ENCODE assay signal across 8 cellular contexts in the genomic region with DNA sequence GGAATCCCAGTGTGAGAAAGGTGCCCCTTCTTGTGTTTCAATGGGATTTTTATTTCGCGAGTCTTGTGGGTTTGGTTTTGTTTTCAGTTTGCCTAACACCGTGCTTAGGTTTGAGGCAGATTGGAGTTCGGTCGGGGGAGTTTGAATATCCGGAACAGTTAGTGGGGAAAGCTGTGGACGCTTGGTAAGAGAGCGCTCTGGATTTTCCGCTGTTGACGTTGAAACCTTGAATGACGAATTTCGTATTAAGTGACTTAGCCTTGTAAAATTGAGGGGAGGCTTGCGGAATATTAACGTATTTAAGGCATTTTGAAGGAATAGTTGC. TPM values are rescaled to one million over a fixed set of nuclear protein-coding genes. Genes with fewer than 3 reads are reported as not detected.
DNase-seq lines count a peak whose midpoint lies in the region; ATAC-seq and TF ChIP-seq lines count a peak whose summit lies in the region.

No MANE protein-coding gene starts in this region.

- H3K4me1 Mint-ChIP-seq in Caco-2 (ENCODE audit: low read depth, unreplicated experiment) = peaks cover 7% of the 10 kb centered on the region
- H3K4me1 Mint-ChIP-seq in activated CD4-positive, alpha-beta memory T cell treated with anti-CD3 and anti-CD28 coated beads for 36 hours (ENCODE audit: low read depth) = peaks cover 42% of the 10 kb centered on the region

- peaks cover 41% of the 10 kb centered on the region for H3K36me3 Mint-ChIP-seq in Caco-2 (ENCODE audit: insufficient read depth, unreplicated experiment)
- peaks cover 35% of the 10 kb centered on the region for H3K36me3 Mint-ChIP-seq in activated CD4-positive, alpha-beta memory T cell treated with anti-CD3 and anti-CD28 coated beads for 36 hours

- peaks cover 3% of the 10 kb centered on the region for H3K36me3 ChIP-seq in Caco-2 (ENCODE audit: control insufficient read depth, insufficient read depth, low read length)
- H3K36me3 ChIP-seq in skeletal muscle tissue (ENCODE audit: control insufficient read depth in 3 of 3, insufficient read depth in 3 of 3, low read length in 3 of 3) = peaks cover 9 to 14% (median 11%) of the 10 kb centered on the region in 3 donors

- H3K27ac ChIP-seq in foreskin keratinocyte (peak overlapping the region; percentile 99), skeletal muscle tissue (ENCODE audit: low read depth, low read length) (peak overlapping the region; percentile 97)

- peak overlapping the region; percentile 81 to 93 (median 83) for H3K9ac ChIP-seq in skeletal muscle tissue (ENCODE audit: low read depth in 1 of 3, low read length in 3 of 3)

- H3K4me1 ChIP-seq in Caco-2 = no peaks in the 10 kb centered on the region
- H3K4me1 ChIP-seq in foreskin keratinocyte = peaks cover 5% of the 10 kb centered on the region
- H3K4me1 ChIP-seq in skeletal muscle tissue (ENCODE audit: control insufficient read depth in 3 of 3, insufficient read depth in 3 of 3, low read length in 3 of 3) = peaks cover 24 to 43% (median 29%) of the 10 kb centered on the region in 3 donors

- BruUV-seq in Caco-2 (replicated peaks; lab: Mats Ljungman, UMichigan) = no TSS peak

- H3K27me3 Mint-ChIP-seq in Caco-2 (ENCODE audit: insufficient read depth, unreplicated experiment) = no peaks in the 10 kb centered on the region
- H3K27me3 Mint-ChIP-seq in activated CD4-positive, alpha-beta memory T cell treated with anti-CD3 and anti-CD28 coated beads for 36 hours = no peaks in the 10 kb centered on the region

- H3K4me3 ChIP-seq in Caco-2 (ENCODE audit: low read depth, low read length) (peak overlapping the region; percentile 72), skeletal muscle tissue (ENCODE audit: low read length in 3 of 3) (peak overlapping the region; percentile 82 to 92 (median 89))

- peak; percentile 15 for ATAC-seq in HG02840 (IDR thresholded peaks at IDR 0.05; ENCODE audit: low FRiP score, unreplicated experiment)
- ATAC-seq in foreskin keratinocyte = no peak
- ATAC-seq in GM19324 (IDR thresholded peaks at IDR 0.05; ENCODE audit: low FRiP score, unreplicated experiment) = no peak

- POLR2A ChIA-PET in Caco-2 (lab: Charles Lee) = interaction anchor here (0.5 to 2.7 kb wide), 3 partner anchors 19 to 57 kb away, joined by 4 to 41 read pairs (median 12); a partner anchor contains a TSS
- POLR2A ChIA-PET in activated CD4-positive, alpha-beta memory T cell treated with anti-CD3 and anti-CD28 coated beads for 36 hours (lab: Charles Lee) = interaction anchor here (0.6 to 5.3 kb wide), 11 partner anchors 9 to 166 kb away, joined by 3 to 53 read pairs (median 6); a partner anchor contains a TSS

- TF ChIP-seq CTCF in Caco-2 (IDR thresholded peaks at IDR 0.05; ENCODE audit: insufficient read depth in 1 of 2, low read depth in 1 of 2, low read length in 1 of 2, severe bottlenecking in 1 of 2, unreplicated experiment in 1 of 2) = no peak
- TF ChIP-seq CTCF in foreskin keratinocyte (conservative IDR thresholded peaks at IDR 0.05) = no peak

- H3K27ac Mint-ChIP-seq in Caco-2 (ENCODE audit: unreplicated experiment) = peak overlapping the region; percentile 100
- peak overlapping the region; percentile 99 for H3K27ac Mint-ChIP-seq in activated CD4-positive, alpha-beta memory T cell treated with anti-CD3 and anti-CD28 coated beads for 36 hours

- CTCF ChIA-PET in Caco-2 (lab: Charles Lee) = interaction anchor here (1.2 to 1.4 kb wide), 2 partner anchors 18 to 29 kb away, joined by 5 to 7 read pairs; a partner anchor contains a TSS
- CTCF ChIA-PET in activated CD4-positive, alpha-beta memory T cell treated with anti-CD3 and anti-CD28 coated beads for 36 hours (lab: Charles Lee) = interaction anchor here (1.0 to 4.2 kb wide), 6 partner anchors 17 to 203 kb away, joined by 3 to 34 read pairs (median 6); a partner anchor contains a TSS

- DNase-seq in Caco-2 (no peak), foreskin keratinocyte (no peak), mucosa of gallbladder (ENCODE audit: low spot score) (no peak), epidermal melanocyte (ENCODE audit: insufficient read length, low spot score) (no peak)
- no peak for DNase-seq in activated CD4-positive, alpha-beta memory T cell treated with anti-CD3 and anti-CD28 coated beads for 36 hours

- no peaks in the 10 kb centered on the region for H3K9me3 Mint-ChIP-seq in Caco-2 (ENCODE audit: unreplicated experiment)
- no peaks in the 10 kb centered on the region for H3K9me3 Mint-ChIP-seq in activated CD4-positive, alpha-beta memory T cell treated with anti-CD3 and anti-CD28 coated beads for 36 hours

- H3K4me3 Mint-ChIP-seq in Caco-2 (ENCODE audit: unreplicated experiment) = peak overlapping the region; percentile 93
- H3K4me3 Mint-ChIP-seq in activated CD4-positive, alpha-beta memory T cell treated with anti-CD3 and anti-CD28 coated beads for 36 hours = peak overlapping the region; percentile 93

- H3K9me3 ChIP-seq in Caco-2 (no peaks in the 10 kb centered on the region), skeletal muscle tissue (ENCODE audit: control insufficient read depth in 3 of 3, low read length in 3 of 3) (no peaks in the 10 kb centered on the region)

- H3K27me3 ChIP-seq in Caco-2 (replicated peaks; ENCODE audit: control insufficient read depth, insufficient read depth, low read length) (no peaks in the 10 kb centered on the region), foreskin keratinocyte (no peaks in the 10 kb centered on the region), skeletal muscle tissue (ENCODE audit: control insufficient read depth in 3 of 3, insufficient read depth in 3 of 3, low read length in 3 of 3) (no peaks in the 10 kb centered on the region)

- intact Hi-C loops in Caco-2 (cut with micrococcal nuclease; ENCODE audit: unreplicated experiment) = loop anchor here (1.0 to 2.0 kb wide), 2 partner anchors 57 to 95 kb away; no protein-coding TSS in a partner anchor
- intact Hi-C loops in activated CD4-positive, alpha-beta memory T cell treated with anti-CD3 and anti-CD28 coated beads for 36 hours (cut with micrococcal nuclease) = loop anchor here (1.0 to 10.0 kb wide), 4 partner anchors 35 to 203 kb away; a partner anchor contains a TSS

RNA-seq across cellular contexts. Expression of a gene that starts 0.6 kb away (rescaled TPM):
- 1,900 and 1,904 TPM in 2 replicates for total RNA-seq in Caco-2 (2022)
- 1,000 to 10,000 TPM; 1,695 to 1,771 TPM for total RNA-seq in activated CD4-positive, alpha-beta memory T cell treated with anti-CD3 and anti-CD28 coated beads for 36 hours
- 901 and 1,008 TPM in 2 replicates for total RNA-seq in foreskin keratinocyte
- 904 and 979 TPM in 2 replicates for polyA plus RNA-seq in foreskin keratinocyte
- total RNA-seq in skeletal muscle tissue = 2,617 TPM
- 2,437 TPM for total RNA-seq in mucosa of gallbladder

RNA-seq across cellular contexts. Expression of a gene that starts 28.2 kb away (rescaled TPM):
- total RNA-seq in Caco-2 (2022) (92.8 and 103 TPM in 2 replicates), foreskin keratinocyte (5.2 and 5.6 TPM in 2 replicates), skeletal muscle tissue (29.7 TPM), mucosa of gallbladder (37.8 TPM)
- total RNA-seq in activated CD4-positive, alpha-beta memory T cell treated with anti-CD3 and anti-CD28 coated beads for 36 hours = 10 to 100 TPM; 43.0 to 44.2 TPM
- 4.6 and 6.2 TPM in 2 replicates for polyA plus RNA-seq in foreskin keratinocyte

RNA-seq across cellular contexts. Expression of a gene that starts 33.9 kb away (rescaled TPM):
- 0.28 and 0.41 TPM in 2 replicates for total RNA-seq in Caco-2 (2022)
- total RNA-seq in activated CD4-positive, alpha-beta memory T cell treated with anti-CD3 and anti-CD28 coated beads for 36 hours = 10 to 100 TPM; 46.0 to 50.6 TPM
- total RNA-seq in foreskin keratinocyte = 0.24 and 0.25 TPM in 2 replicates
- 0.10 and 0.11 TPM in 2 replicates for polyA plus RNA-seq in foreskin keratinocyte
- total RNA-seq in skeletal muscle tissue = 8.4 TPM
- 31.0 TPM for total RNA-seq in mucosa of gallbladder
